8 cellular contexts compared by ENCODE assay signal in genomic region chrX:136497556-136498048, GRCh38. TPM values are rescaled to one million over a fixed set of nuclear protein-coding genes. Genes with fewer than 3 reads are reported as not detected.
A peak's percentile ranks its signal among the peaks of the same experiment; 100 is the strongest.
DNase-seq lines count a peak whose midpoint lies in the region; ATAC-seq and TF ChIP-seq lines count a peak whose summit lies in the region.

HTATSF1 (plus strand) TSS chrX:136497592; CDS start chrX:136497685, 93 bp downstream.

- peaks cover 18% of the 10 kb centered on the region for H3K4me1 Mint-ChIP-seq in activated CD4-positive, alpha-beta T cell treated with anti-CD3 and anti-CD28 coated beads, Interleukin-2, amount 10 ng/mL, durations not matched to agents 24 days and 14 days

- no peaks in the 10 kb centered on the region for H3K27me3 Mint-ChIP-seq in activated CD4-positive, alpha-beta T cell treated with anti-CD3 and anti-CD28 coated beads, Interleukin-2, amount 10 ng/mL, durations not matched to agents 24 days and 14 days

- no peak for DNase-seq in activated CD4-positive, alpha-beta T cell treated with anti-CD3 and anti-CD28 coated beads, Interleukin-2, amount 10 ng/mL, durations not matched to agents 24 days and 14 days
- DNase-seq in activated CD4-positive, alpha-beta T cell treated with anti-CD3 and anti-CD28 coated beads, Interleukin-2, amount 50 U/mL, for 4 hours: no peak
- peak; percentile 9 for DNase-seq in T1000 (lab: John Stamatoyannopoulos, UW)
- no peak for DNase-seq in foreskin fibroblast
- no peak for DNase-seq in occipital lobe (lab: John Stamatoyannopoulos, UW)
- DNase-seq in COR-L47 (lab: John Stamatoyannopoulos, UW): no peak
- no peak for DNase-seq in NCI-H446 treated with DMSO at 0.1 percent for 48 hours (lab: John Stamatoyannopoulos, UW)

- H3K27ac Mint-ChIP-seq in activated CD4-positive, alpha-beta T cell treated with anti-CD3 and anti-CD28 coated beads, Interleukin-2, amount 10 ng/mL, durations not matched to agents 24 days and 14 days: peak within 1 kb of the TSS; percentile 94

- H3K9me3 Mint-ChIP-seq in activated CD4-positive, alpha-beta T cell treated with anti-CD3 and anti-CD28 coated beads, Interleukin-2, amount 10 ng/mL, durations not matched to agents 24 days and 14 days: no peaks in the 10 kb centered on the region

- H3K36me3 Mint-ChIP-seq in activated CD4-positive, alpha-beta T cell treated with anti-CD3 and anti-CD28 coated beads, Interleukin-2, amount 10 ng/mL, durations not matched to agents 24 days and 14 days (ENCODE audit: low read depth): peaks cover 12% of the 10 kb centered on the region

- no peak for TF ChIP-seq CTCF in foreskin fibroblast (IDR thresholded peaks at IDR 0.05; ENCODE audit: low read depth, low read length)

- H3K4me3 ChIP-seq in foreskin fibroblast (ENCODE audit: low read depth in 1 of 2, low read length in 2 of 2): peak within 1 kb of the TSS; percentile 78

- peak within 1 kb of the TSS; percentile 94 for H3K4me3 Mint-ChIP-seq in activated CD4-positive, alpha-beta T cell treated with anti-CD3 and anti-CD28 coated beads, Interleukin-2, amount 10 ng/mL, durations not matched to agents 24 days and 14 days

- peak; percentile 7 for ATAC-seq in HG03095 (IDR thresholded peaks at IDR 0.05; ENCODE audit: unreplicated experiment)

- intact Hi-C loops in activated CD4-positive, alpha-beta T cell treated with anti-CD3 and anti-CD28 coated beads, Interleukin-2, amount 10 ng/mL, durations not matched to agents 24 days and 14 days (cut with micrococcal nuclease): loop anchor here (1.0 to 10.0 kb wide), 10 partner anchors 79 to 535 kb away; partner anchors contain the start of genes GPR101, MAP7D3, MMGT1 and RBMX

RNA-seq across cellular contexts. Expression of gene HTATSF1, which starts in this region (rescaled TPM):
- total RNA-seq in activated CD4-positive, alpha-beta T cell treated with anti-CD3 and anti-CD28 coated beads, Interleukin-2, amount 10 ng/mL, durations not matched to agents 24 days and 14 days: 49.4 and 55.1 TPM in 2 replicates
- total RNA-seq in occipital lobe: 67.4 TPM
